ENCODE assay signal across 1 cellular context in genomic region chr19:14061081-14061749, GRCh38.
TF ChIP-seq lines count a peak whose summit lies in the region.

No MANE protein-coding gene starts in this region.

TF ChIP-seq in HepG2, 621 proteins besides CTCF, POLR2A, EP300 and RAD21 (continued from another document and continues in another):
- 0 out of 2 replicates have a peak, but pooled peaks have one; percentile 21 for TF ChIP-seq GATA4 (IDR thresholded peaks at IDR 0.05; ENCODE audit: borderline replicate concordance, low read depth)
- peak; percentile 71 for TF ChIP-seq RARA (CRISPR knock-in tag; IDR thresholded peaks at IDR 0.05)
- peak; percentile 47; the same call in 1 of the 2 replicates for TF ChIP-seq SIN3A (IDR thresholded peaks at IDR 0.05; ENCODE audit: borderline replicate concordance, low read depth, low read length)
- no peak for TF ChIP-seq FOXJ3 (CRISPR knock-in tag; IDR thresholded peaks at IDR 0.05; ENCODE audit: borderline replicate concordance)
- TF ChIP-seq ARID5B (CRISPR knock-in tag; IDR thresholded peaks at IDR 0.05), result peak; percentile 43; the same call in 1 of the 2 replicates
- TF ChIP-seq SAP130 (CRISPR knock-in tag; IDR thresholded peaks at IDR 0.05; ENCODE audit: low read depth), result peak; percentile 38
- TF ChIP-seq ZNF160 (CRISPR knock-in tag; IDR thresholded peaks at IDR 0.05), result no peak
- 0 out of 2 replicates have a peak, but pooled peaks have one; percentile 15 for TF ChIP-seq TAF1 (CRISPR knock-in tag; IDR thresholded peaks at IDR 0.05)
- TF ChIP-seq NR2F2 (IDR thresholded peaks at IDR 0.05; ENCODE audit: borderline replicate concordance, low read depth), result peak; percentile 71
- TF ChIP-seq HDAC6 (IDR thresholded peaks at IDR 0.05; ENCODE audit: low read depth, low read length), result no peak
- TF ChIP-seq SP5 (CRISPR knock-in tag; IDR thresholded peaks at IDR 0.05; ENCODE audit: borderline replicate concordance, low read depth), result peak; percentile 74
- TF ChIP-seq TARDBP (CRISPR knock-in tag; IDR thresholded peaks at IDR 0.05), result 0 out of 2 replicates have a peak, but pooled peaks have one; percentile 27
- TF ChIP-seq HOMEZ (CRISPR knock-in tag; IDR thresholded peaks at IDR 0.05; ENCODE audit: low read depth), result peak; percentile 61; the same call in 1 of the 2 replicates
- TF ChIP-seq ZNF674 (CRISPR knock-in tag; IDR thresholded peaks at IDR 0.05; ENCODE audit: low read depth), result no peak
- peak; percentile 54; the same call in 1 of the 2 replicates for TF ChIP-seq THRA (CRISPR knock-in tag; IDR thresholded peaks at IDR 0.05; ENCODE audit: borderline replicate concordance)
- peak; percentile 27; the same call in 1 of the 2 replicates for TF ChIP-seq MYC (CRISPR knock-in tag; IDR thresholded peaks at IDR 0.05; ENCODE audit: borderline replicate concordance)
- TF ChIP-seq CREM (IDR thresholded peaks at IDR 0.05), result peak; percentile 57; the same call in 1 of the 2 replicates
- TF ChIP-seq CREM (CRISPR knock-in tag; IDR thresholded peaks at IDR 0.05), result no peak
- TF ChIP-seq ZBTB10 (CRISPR knock-in tag; IDR thresholded peaks at IDR 0.05; ENCODE audit: borderline replicate concordance), result peak; percentile 54; the same call in 1 of the 2 replicates
- TF ChIP-seq MED1 (CRISPR knock-in tag; IDR thresholded peaks at IDR 0.05), result 0 out of 2 replicates have a peak, but pooled peaks have one; percentile 46
- TF ChIP-seq ZNF280D (CRISPR knock-in tag; IDR thresholded peaks at IDR 0.05), result 0 out of 2 replicates have a peak, but pooled peaks have one; percentile 48
- TF ChIP-seq ZNF331 (CRISPR knock-in tag; IDR thresholded peaks at IDR 0.05), result peak; percentile 36; the same call in 1 of the 2 replicates
- TF ChIP-seq POLR2G (IDR thresholded peaks at IDR 0.05; ENCODE audit: low read depth, low read length), result peak; percentile 68
- TF ChIP-seq ZNF629 (CRISPR knock-in tag; conservative IDR thresholded peaks at IDR 0.05), result 0 out of 2 replicates have a peak, but pooled peaks have one; percentile 24
- TF ChIP-seq FOXA3 (CRISPR knock-in tag; IDR thresholded peaks at IDR 0.05), result 0 out of 2 replicates have a peak, but pooled peaks have one; percentile 25
- no peak for TF ChIP-seq ZBTB34 (CRISPR knock-in tag; IDR thresholded peaks at IDR 0.05)
- TF ChIP-seq HNF4G (IDR thresholded peaks at IDR 0.05; ENCODE audit: borderline replicate concordance, low read depth, low read length), result peak; percentile 87
- TF ChIP-seq HNF4G (CRISPR knock-in tag; IDR thresholded peaks at IDR 0.05; ENCODE audit: borderline replicate concordance, low read depth), result peak; percentile 84; the same call in 1 of the 2 replicates
- peak; percentile 58 for TF ChIP-seq SALL1 (CRISPR knock-in tag; IDR thresholded peaks at IDR 0.05)
- TF ChIP-seq KDM3A (CRISPR knock-in tag; IDR thresholded peaks at IDR 0.05; ENCODE audit: low read depth), result 0 out of 2 replicates have a peak, but pooled peaks have one; percentile 19
- TF ChIP-seq DPF2 (CRISPR knock-in tag; IDR thresholded peaks at IDR 0.05; ENCODE audit: borderline replicate concordance, low read depth), result peak; percentile 48; the same call in 1 of the 2 replicates
- TF ChIP-seq HES4 (CRISPR knock-in tag; IDR thresholded peaks at IDR 0.05; ENCODE audit: borderline replicate concordance), result no peak
- TF ChIP-seq ZNF547 (CRISPR knock-in tag; IDR thresholded peaks at IDR 0.05), result no peak; the same call in 1 of the 2 replicates
- 0 out of 2 replicates have a peak, but pooled peaks have one; percentile 27 for TF ChIP-seq ZNF747 (CRISPR knock-in tag; IDR thresholded peaks at IDR 0.05; ENCODE audit: borderline replicate concordance)
- TF ChIP-seq THAP7 (CRISPR knock-in tag; IDR thresholded peaks at IDR 0.05), result 0 out of 2 replicates have a peak, but pooled peaks have one; percentile 38
- no peak for TF ChIP-seq CCAR2 (optimal IDR thresholded peaks at IDR 0.05; ENCODE audit: low read depth, low read length)
- 0 out of 2 replicates have a peak, but pooled peaks have one; percentile 44 for TF ChIP-seq YEATS4 (CRISPR knock-in tag; IDR thresholded peaks at IDR 0.05; ENCODE audit: borderline replicate concordance)
- TF ChIP-seq SKI (IDR thresholded peaks at IDR 0.05; ENCODE audit: partially characterized antibody), result peak; percentile 20
- TF ChIP-seq ATF7 (IDR thresholded peaks at IDR 0.05), result no peak
- no peak for TF ChIP-seq ATF7 (CRISPR knock-in tag; IDR thresholded peaks at IDR 0.05)
- 0 out of 2 replicates have a peak, but pooled peaks have one; percentile 32 for TF ChIP-seq MLX (CRISPR knock-in tag; IDR thresholded peaks at IDR 0.05)
- peak; percentile 78 for TF ChIP-seq PATZ1 (CRISPR knock-in tag; IDR thresholded peaks at IDR 0.05)
